ENCODE assay signal across 13 cellular contexts in the genomic region with DNA sequence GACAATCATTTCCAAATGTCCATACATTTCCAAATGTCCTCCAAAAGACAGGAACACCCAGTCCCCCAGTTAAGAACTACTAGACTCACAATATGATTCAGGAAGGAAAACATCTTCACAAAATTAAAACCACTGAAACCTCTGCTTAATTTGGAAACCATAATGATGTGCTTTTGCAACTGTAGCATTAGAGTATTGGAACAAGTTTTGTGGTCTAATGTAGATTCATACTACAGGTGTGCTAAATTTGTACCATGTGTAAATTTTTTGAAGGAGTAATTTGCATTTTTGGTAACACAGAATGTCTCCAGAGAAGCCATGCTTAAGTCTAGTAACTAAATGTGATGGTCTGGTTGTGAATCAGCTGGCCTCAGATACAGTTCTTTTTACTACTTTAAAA.
A peak's percentile ranks its signal among the peaks of the same experiment; 100 is the strongest.
DNase-seq lines count a peak whose midpoint lies in the region; ATAC-seq and TF ChIP-seq lines count a peak whose summit lies in the region.
"Had no signal": no experiment of that assay in that cellular context is flagged by ENCODE, and none has a peak within 500 bp of the region (broad histone marks: within the 10 kb centered on the region; RNA-seq: fewer than 3 reads in every experiment).

No MANE protein-coding gene starts in this region.

- no peaks in the 10 kb centered on the region for H3K79me2 ChIP-seq in mammary epithelial cell (ENCODE audit: insufficient read depth, low read length)

- POLR2A ChIA-PET in activated CD4-positive, alpha-beta T cell treated with anti-CD3 and anti-CD28 coated beads for 36 hours (lab: Charles Lee): interaction anchor here (0.5 kb wide), 1 partner anchor 23 kb away, joined by 5 read pairs; no protein-coding TSS in a partner anchor

- no peak for DNase-seq in activated CD4-positive, alpha-beta T cell treated with anti-CD3 and anti-CD28 coated beads for 36 hours
- DNase-seq in activated CD4-positive, alpha-beta T cell treated with anti-CD3 and anti-CD28 coated beads for 48 hours: no peak
- no peak for DNase-seq in natural killer cell
- DNase-seq in NCI-H510A treated with DMSO at 0.1 percent for 48 hours (lab: John Stamatoyannopoulos, UW): no peak
- no peak for DNase-seq in mammary epithelial cell
- no peak for DNase-seq in NCI-H510A (lab: John Stamatoyannopoulos, UW)
- DNase-seq: 8988T; NCI-H1694 treated with DMSO at 0.1 percent for 48 hours; stimulated activated CD4-positive, alpha-beta T cell treated with anti-CD3 and anti-CD28 coated beads, Interleukin-4, amount 100 ng/mL, for 24 hours; trophoblast cell had no signal

- no peaks in the 10 kb centered on the region for H3K36me3 ChIP-seq in mammary epithelial cell (ENCODE audit: insufficient read depth, low read length)

- no peaks in the 10 kb centered on the region for H3K4me1 ChIP-seq in mammary epithelial cell (ENCODE audit: insufficient read depth, low read length)

- H3K9me3 Mint-ChIP-seq in activated CD4-positive, alpha-beta T cell treated with anti-CD3 and anti-CD28 coated beads for 36 hours (ENCODE audit: low read depth): no peaks in the 10 kb centered on the region
- H3K9me3 Mint-ChIP-seq in natural killer cell: no peaks in the 10 kb centered on the region
- H3K9me3 Mint-ChIP-seq: neural crest cell had no signal

- no peaks in the 10 kb centered on the region for H4K20me1 ChIP-seq in mammary epithelial cell (ENCODE audit: insufficient read depth, low read length)

- no peaks in the 10 kb centered on the region for H3K9me3 ChIP-seq in mammary epithelial cell (replicated peaks; ENCODE audit: insufficient read depth, low read length)

- TF ChIP-seq CTCF in natural killer cell (IDR thresholded peaks at IDR 0.05) (no peak), mammary epithelial cell (conservative IDR thresholded peaks at IDR 0.05 in 1 of 2, IDR thresholded peaks at IDR 0.05 in 1 of 2; ENCODE audit: extremely low read depth in 1 of 2, insufficient read depth in 1 of 2, low read depth in 1 of 2, low read length in 2 of 2) (no peak)

- ATAC-seq in activated CD4-positive, alpha-beta T cell treated with anti-CD3 and anti-CD28 coated beads for 36 hours: peak; percentile 94
- peak; percentile 88 for ATAC-seq in GM21528 (IDR thresholded peaks at IDR 0.05; ENCODE audit: low FRiP score, unreplicated experiment)
- peak; percentile 81 for ATAC-seq in HG03342 (IDR thresholded peaks at IDR 0.05; ENCODE audit: unreplicated experiment)
- ATAC-seq in natural killer cell: no peak

- H3K27ac ChIP-seq in mammary epithelial cell (ENCODE audit: insufficient read depth, low read depth, low read length): no peak overlapping the region

- no peaks in the 10 kb centered on the region for H3K36me3 Mint-ChIP-seq in activated CD4-positive, alpha-beta T cell treated with anti-CD3 and anti-CD28 coated beads for 36 hours (ENCODE audit: low read depth)
- no peaks in the 10 kb centered on the region for H3K36me3 Mint-ChIP-seq in natural killer cell

- H3K27me3 ChIP-seq in mammary epithelial cell (ENCODE audit: insufficient read depth, low read length): no peaks in the 10 kb centered on the region

- in situ Hi-C loops in mammary epithelial cell (cut with MboI; ENCODE audit: low sequenced_read_pairs in 2 of 2): no loop called here

- dilution Hi-C loops in mammary epithelial cell (cut with HindIII; ENCODE audit: low sequenced_read_pairs): no loop called here

- intact Hi-C loops in activated CD4-positive, alpha-beta T cell treated with anti-CD3 and anti-CD28 coated beads for 36 hours (cut with DNase I, micrococcal nuclease): loop anchor here in 1 of 2 experiments (10.0 kb wide), 1 partner anchor 264 kb away; no protein-coding TSS in a partner anchor
- intact Hi-C loops in natural killer cell (cut with micrococcal nuclease): no loop called here
- intact Hi-C loops in mammary epithelial cell (cut with micrococcal nuclease): no loop called here

- CTCF ChIA-PET in activated CD4-positive, alpha-beta T cell treated with anti-CD3 and anti-CD28 coated beads for 36 hours (lab: Charles Lee): no interaction called here
- CTCF ChIA-PET in mammary epithelial cell (lab: Charles Lee; ENCODE audit: low non-redundant PET): no interaction called here

- no peak overlapping the region for H3K4me3 Mint-ChIP-seq in activated CD4-positive, alpha-beta T cell treated with anti-CD3 and anti-CD28 coated beads for 36 hours
- H3K4me3 Mint-ChIP-seq in natural killer cell: no peak overlapping the region
- H3K4me3 Mint-ChIP-seq: neural crest cell had no signal

- no TSS peak for BruUV-seq in mammary epithelial cell (replicated peaks; lab: Mats Ljungman, UMichigan)

- no peak overlapping the region for H3K9ac ChIP-seq in mammary epithelial cell (ENCODE audit: insufficient read depth, low read length)

- no peak overlapping the region for H3K4me2 ChIP-seq in mammary epithelial cell (ENCODE audit: insufficient read depth, low read depth, low read length)

- no peak overlapping the region for H3K4me3 ChIP-seq in mammary epithelial cell (replicated peaks in 1 of 3; ENCODE audit: insufficient read depth in 1 of 3, low read depth in 2 of 3, low read length in 3 of 3)

- H3K27me3 Mint-ChIP-seq in activated CD4-positive, alpha-beta T cell treated with anti-CD3 and anti-CD28 coated beads for 36 hours: no peaks in the 10 kb centered on the region
- H3K27me3 Mint-ChIP-seq in natural killer cell (ENCODE audit: low read depth in 2 of 2): no peaks in the 10 kb centered on the region

- H2AFZ ChIP-seq in mammary epithelial cell (ENCODE audit: low read depth, low read length): no peak overlapping the region

- no peak overlapping the region for H3K27ac Mint-ChIP-seq in activated CD4-positive, alpha-beta T cell treated with anti-CD3 and anti-CD28 coated beads for 36 hours
- H3K27ac Mint-ChIP-seq in natural killer cell: peak overlapping the region; percentile 17 to 49

- H3K4me1 Mint-ChIP-seq in activated CD4-positive, alpha-beta T cell treated with anti-CD3 and anti-CD28 coated beads for 36 hours: peaks cover 31% of the 10 kb centered on the region
- H3K4me1 Mint-ChIP-seq in natural killer cell: peaks cover 37 to 57% of the 10 kb centered on the region in 2 donors
- H3K4me1 Mint-ChIP-seq: neural crest cell had no signal

Comparison
In these comparisons a context has a peak if more than half of its experiments do, and no peak if none do; other contexts are left out.
1. ATAC-seq: peak in activated CD4-positive, alpha-beta T cell treated with anti-CD3 and anti-CD28 coated beads for 36 hours (single experiment), GM21528 (single experiment) and HG03342 (single experiment); none in natural killer cell (0 of 3).